16 cellular contexts compared by ENCODE assay signal in genomic region chr13:32311188-32311897, GRCh38. TPM values are rescaled to one million over a fixed set of nuclear protein-coding genes. Genes with fewer than 3 reads are reported as not detected.
DNase-seq lines count a peak whose midpoint lies in the region; ATAC-seq and TF ChIP-seq lines count a peak whose summit lies in the region.
"Had no signal": no experiment of that assay in that cellular context is flagged by ENCODE, and none has a peak within 500 bp of the region (broad histone marks: within the 10 kb centered on the region; RNA-seq: fewer than 3 reads in every experiment).

No MANE protein-coding gene starts in this region.

- H3K9me3 ChIP-seq in mesenchymal stem cell (ENCODE audit: control insufficient read depth, low read length) (no peaks in the 10 kb centered on the region), sigmoid colon (no peaks in the 10 kb centered on the region)
- H3K9me3 ChIP-seq: A549, Caco-2, HAP-1 had no signal

- TF ChIP-seq POLR2A in sigmoid colon (IDR thresholded peaks at IDR 0.05): no peak

- no peaks in the 10 kb centered on the region for H3K4me1 ChIP-seq in mesenchymal stem cell (ENCODE audit: control insufficient read depth, insufficient read depth, low read depth, low read length)
- peaks cover 0 to 21% (median 15%) of the 10 kb centered on the region in 4 donors for H3K4me1 ChIP-seq in sigmoid colon

- H3K36me3 ChIP-seq in H7 (replicated peaks; ENCODE audit: control insufficient read depth, insufficient read depth, low read length) (no peaks in the 10 kb centered on the region), mesenchymal stem cell (ENCODE audit: control insufficient read depth in 1 of 2, insufficient read depth in 2 of 2, low read depth in 1 of 2, low read length in 2 of 2) (no peaks in the 10 kb centered on the region), sigmoid colon (no peaks in the 10 kb centered on the region)
- H3K36me3 ChIP-seq: BLaER1 had no signal

- H2AFZ ChIP-seq in mesenchymal stem cell (ENCODE audit: low read depth, low read length): no peak overlapping the region

- no peak overlapping the region for H2BK15ac ChIP-seq in mesenchymal stem cell (ENCODE audit: low read depth, poor library complexity, severe bottlenecking)

- no peak overlapping the region for H3K23ac ChIP-seq in mesenchymal stem cell (ENCODE audit: low read length in 2 of 2)

- H3K4ac ChIP-seq in mesenchymal stem cell (ENCODE audit: low read depth in 1 of 2, low read length in 2 of 2): no peak overlapping the region

- H3K14ac ChIP-seq in mesenchymal stem cell (ENCODE audit: low read length in 2 of 2): no peak overlapping the region

- H3K27ac ChIP-seq in mesenchymal stem cell (ENCODE audit: low read length, poor library complexity, severe bottlenecking) (no peak overlapping the region), sigmoid colon (no peak overlapping the region)
- H3K27ac ChIP-seq: A549, BLaER1, KMS-11 had no signal

- TF ChIP-seq EP300 in sigmoid colon (IDR thresholded peaks at IDR 0.05): no peak

- no peak overlapping the region for H4K8ac ChIP-seq in mesenchymal stem cell (ENCODE audit: low read length)

- H3K4me3 ChIP-seq in H7 (ENCODE audit: insufficient read depth, low read depth, low read length) (no peak overlapping the region), mesenchymal stem cell (ENCODE audit: insufficient read depth in 1 of 2, low read depth in 1 of 2, low read length in 2 of 2) (no peak overlapping the region), sigmoid colon (no peak overlapping the region)
- H3K4me3 ChIP-seq: A549, BLaER1, HAP-1 had no signal

- peaks cover 17% of the 10 kb centered on the region for H3K36me3 Mint-ChIP-seq in activated T-helper 17 cell treated with anti-CD3 and anti-CD28 coated beads, Interleukin-2, amount 50 U/mL, for 72 hours (ENCODE audit: low read depth)
- H3K36me3 Mint-ChIP-seq in activated naive CD8-positive, alpha-beta T cell treated with anti-CD3 and anti-CD28 coated beads for 36 hours: no peaks in the 10 kb centered on the region

- H3K9me3 Mint-ChIP-seq in activated T-helper 17 cell treated with anti-CD3 and anti-CD28 coated beads, Interleukin-2, amount 50 U/mL, for 72 hours: no peaks in the 10 kb centered on the region
- H3K9me3 Mint-ChIP-seq in activated naive CD8-positive, alpha-beta T cell treated with anti-CD3 and anti-CD28 coated beads for 36 hours: no peaks in the 10 kb centered on the region
- H3K9me3 Mint-ChIP-seq: CD8-positive, alpha-beta memory T cell had no signal

- H3K79me1 ChIP-seq in mesenchymal stem cell (replicated peaks; ENCODE audit: low read length, poor library complexity, severe bottlenecking): no peaks in the 10 kb centered on the region

- DNase-seq in H7 (peak; percentile 34), mesenchymal stem cell (no peak), sigmoid colon (peak; percentile 60), DMS 273 treated with DMSO at 0.1 percent for 48 hours (lab: John Stamatoyannopoulos, UW) (no peak), DMS79 (lab: John Stamatoyannopoulos, UW) (no peak), NCI-H2196 treated with DMSO at 0.1 percent for 48 hours (lab: John Stamatoyannopoulos, UW; ENCODE audit: unreplicated experiment) (no peak)
- DNase-seq in activated naive CD8-positive, alpha-beta T cell treated with anti-CD3 and anti-CD28 coated beads for 36 hours: no peak
- DNase-seq: Caco-2; CD8-positive, alpha-beta memory T cell; IMR-90 had no signal

- H3K27me3 Mint-ChIP-seq in activated T-helper 17 cell treated with anti-CD3 and anti-CD28 coated beads, Interleukin-2, amount 50 U/mL, for 72 hours: no peaks in the 10 kb centered on the region
- no peaks in the 10 kb centered on the region for H3K27me3 Mint-ChIP-seq in activated naive CD8-positive, alpha-beta T cell treated with anti-CD3 and anti-CD28 coated beads for 36 hours

- no peak overlapping the region for H3K4me2 ChIP-seq in mesenchymal stem cell (ENCODE audit: low read length, poor library complexity, severe bottlenecking)
- H3K4me2 ChIP-seq: A549, BLaER1, KMS-11 had no signal

- no peak overlapping the region for H3K4me3 Mint-ChIP-seq in activated T-helper 17 cell treated with anti-CD3 and anti-CD28 coated beads, Interleukin-2, amount 50 U/mL, for 72 hours
- no peak overlapping the region for H3K4me3 Mint-ChIP-seq in activated naive CD8-positive, alpha-beta T cell treated with anti-CD3 and anti-CD28 coated beads for 36 hours
- H3K4me3 Mint-ChIP-seq: CD8-positive, alpha-beta memory T cell had no signal

- ATAC-seq in activated T-helper 17 cell treated with anti-CD3 and anti-CD28 coated beads, Interleukin-2, amount 50 U/mL, for 72 hours (replicated peaks): no peak
- ATAC-seq: A549 had no signal

- 97% methylated on average over 35 of the region's 36 CpGs for WGBS in mesenchymal stem cell
- WGBS in sigmoid colon, 2 donors: 92 to 93% methylated on average over 36 of the region's 36 CpGs

- no peak overlapping the region for H2BK12ac ChIP-seq in mesenchymal stem cell (ENCODE audit: low read length in 2 of 2)

- H2BK5ac ChIP-seq in mesenchymal stem cell (ENCODE audit: low read depth, low read length, poor library complexity, severe bottlenecking): no peak overlapping the region

- peak overlapping the region; percentile 2 for H3K9ac ChIP-seq in mesenchymal stem cell (ENCODE audit: low read length)
- H3K9ac ChIP-seq: BLaER1, KMS-11 had no signal

- peaks cover 7% of the 10 kb centered on the region for H3K4me1 Mint-ChIP-seq in activated T-helper 17 cell treated with anti-CD3 and anti-CD28 coated beads, Interleukin-2, amount 50 U/mL, for 72 hours
- H3K4me1 Mint-ChIP-seq in activated naive CD8-positive, alpha-beta T cell treated with anti-CD3 and anti-CD28 coated beads for 36 hours: peaks cover 23% of the 10 kb centered on the region

- H2AK5ac ChIP-seq in mesenchymal stem cell (ENCODE audit: low read length, severe bottlenecking): no peak overlapping the region

- H3K18ac ChIP-seq in mesenchymal stem cell (ENCODE audit: low read depth in 1 of 2, low read length in 2 of 2): no peak overlapping the region

- no peak for TF ChIP-seq CTCF in sigmoid colon (IDR thresholded peaks at IDR 0.05)

- peak overlapping the region; percentile 18 for H3K27ac Mint-ChIP-seq in activated T-helper 17 cell treated with anti-CD3 and anti-CD28 coated beads, Interleukin-2, amount 50 U/mL, for 72 hours
- H3K27ac Mint-ChIP-seq in activated naive CD8-positive, alpha-beta T cell treated with anti-CD3 and anti-CD28 coated beads for 36 hours: no peak overlapping the region
- H3K27ac Mint-ChIP-seq: CD8-positive, alpha-beta memory T cell had no signal

- no peak overlapping the region for H4K91ac ChIP-seq in mesenchymal stem cell (ENCODE audit: low read length)

- H3K27me3 ChIP-seq in H7 (ENCODE audit: control insufficient read depth, insufficient read depth, low read length) (no peaks in the 10 kb centered on the region), mesenchymal stem cell (ENCODE audit: control insufficient read depth in 1 of 2, insufficient read depth in 1 of 2, low read length in 2 of 2) (no peaks in the 10 kb centered on the region), sigmoid colon (no peaks in the 10 kb centered on the region)
- H3K27me3 ChIP-seq: BLaER1 had no signal

- H2BK120ac ChIP-seq in mesenchymal stem cell (ENCODE audit: low read depth, low read length): no peak overlapping the region

- intact Hi-C loops in sigmoid colon (cut with DNase I): loop anchor here (2.0 kb wide), 2 partner anchors 65 to 401 kb away; no protein-coding TSS in a partner anchor

RNA-seq across cellular contexts. Expression of gene ZAR1L, which starts 3.8 kb away (rescaled TPM):
- total RNA-seq in H7 (2014; rRNA removed; shearing (Covaris generic)): 0.11 TPM in 1 of 2 replicates, not detected in the other
- under 1 TPM in 1 of 2 donors, not detected in 1; 0.19 TPM for total RNA-seq in activated T-helper 17 cell treated with anti-CD3 and anti-CD28 coated beads, Interleukin-2, amount 50 U/mL, for 72 hours
- polyA plus RNA-seq in mesenchymal stem cell (2013, experiment 1 of 2): not detected
- not detected for polyA plus RNA-seq in mesenchymal stem cell (2013, experiment 2 of 2)
- not detected for total RNA-seq in sigmoid colon
- not detected for polyA plus RNA-seq in sigmoid colon
- total RNA-seq in activated naive CD8-positive, alpha-beta T cell treated with anti-CD3 and anti-CD28 coated beads for 36 hours: under 1 TPM; 0.20 to 0.21 TPM
- total RNA-seq: Caco-2; CD8-positive, alpha-beta memory T cell; G401; IMR-90 had no signal
- polyA plus RNA-seq: A549; CD8-positive, alpha-beta memory T cell; IMR-90 had no signal

RNA-seq across cellular contexts. Expression of gene BRCA2, which starts 4.0 kb away (rescaled TPM):
- total RNA-seq in H7 (2014; rRNA removed; shearing (Covaris generic)): 12.9 and 13.8 TPM in 2 replicates
- 10 to 100 TPM; 27.7 to 28.5 TPM for total RNA-seq in activated T-helper 17 cell treated with anti-CD3 and anti-CD28 coated beads, Interleukin-2, amount 50 U/mL, for 72 hours
- 1.3 TPM for polyA plus RNA-seq in mesenchymal stem cell (2013, experiment 1 of 2)
- 0.75 TPM for polyA plus RNA-seq in mesenchymal stem cell (2013, experiment 2 of 2)
- 1 to 10 TPM in 1 of 4 donors, under 1 TPM in 3; 0.49 to 1.1 (median 0.63) TPM for total RNA-seq in sigmoid colon
- 1 to 10 TPM in 1 of 3 donors, under 1 TPM in 1, not detected in 1; 0.23 to 2.4 TPM for polyA plus RNA-seq in sigmoid colon
- 10 to 100 TPM; 27.9 to 29.9 TPM for total RNA-seq in activated naive CD8-positive, alpha-beta T cell treated with anti-CD3 and anti-CD28 coated beads for 36 hours

Comparison
In these comparisons a context has a peak if more than half of its experiments do, and no peak if none do; other contexts are left out.
1. DNase-seq: peak in H7 (single experiment) and sigmoid colon (single experiment); none in mesenchymal stem cell (single experiment), activated naive CD8-positive, alpha-beta T cell treated with anti-CD3 and anti-CD28 coated beads for 36 hours (single experiment), DMS 273 treated with DMSO at 0.1 percent for 48 hours (single experiment), DMS79 (single experiment) and NCI-H2196 treated with DMSO at 0.1 percent for 48 hours (single experiment).